10 cellular contexts compared by ENCODE assay signal in the genomic region with DNA sequence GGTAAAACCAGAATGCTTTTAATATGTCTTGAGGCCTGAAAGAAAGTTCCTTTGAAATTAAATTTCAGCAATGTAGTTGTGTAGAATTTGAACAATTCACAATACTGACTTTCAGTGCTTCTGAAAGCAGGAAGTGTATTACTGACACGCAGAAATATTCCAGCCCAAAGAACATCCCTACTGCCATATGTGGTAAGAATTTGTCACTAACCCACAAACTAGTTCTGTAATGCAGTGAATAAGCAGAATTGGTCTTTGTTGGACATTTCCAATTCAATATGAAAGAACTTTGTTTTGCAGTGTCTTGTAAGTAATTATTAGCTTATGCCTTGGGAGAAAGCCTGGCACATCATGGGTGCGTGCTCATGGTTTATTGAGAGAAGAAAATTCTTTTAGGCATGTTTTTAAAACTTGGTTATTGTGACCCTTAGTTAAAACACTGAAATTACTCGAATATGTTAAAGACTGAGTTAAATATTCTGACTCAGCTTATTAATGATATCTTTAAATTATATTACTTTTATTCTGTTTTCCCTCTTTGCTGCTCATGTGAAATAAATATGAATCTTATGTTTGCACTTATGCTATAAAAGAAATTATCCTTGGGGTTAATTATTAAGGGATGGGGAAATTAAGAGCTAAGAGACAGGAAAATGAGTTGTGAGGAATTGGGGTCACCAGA. TPM values are rescaled to one million over a fixed set of nuclear protein-coding genes. Genes with fewer than 3 reads are reported as not detected.
DNase-seq lines count a peak whose midpoint lies in the region; ATAC-seq, FAIRE-seq and TF ChIP-seq lines count a peak whose summit lies in the region.
"Had no signal": no experiment of that assay in that cellular context is flagged by ENCODE, and none has a peak within 500 bp of the region (broad histone marks: within the 10 kb centered on the region; RNA-seq: fewer than 3 reads in every experiment).

No MANE protein-coding gene starts in this region.

- H4K20me1 ChIP-seq in GM23338 (replicated peaks; ENCODE audit: insufficient read depth) (peaks cover 43% of the 10 kb centered on the region), Karpas-422 (ENCODE audit: insufficient read depth, low read depth, low read length) (peaks cover 3% of the 10 kb centered on the region; the same call in 1 of the 2 replicates)

- H3K4me1 ChIP-seq in A549 (peaks cover 53% of the 10 kb centered on the region), GM23338 (ENCODE audit: insufficient read depth) (peaks cover 30% of the 10 kb centered on the region), Karpas-422 (ENCODE audit: low read length) (peaks cover 4% of the 10 kb centered on the region)

- TF ChIP-seq RAD21 in A549 (conservative IDR thresholded peaks at IDR 0.05 in 1 of 2, IDR thresholded peaks at IDR 0.05 in 1 of 2): no peak

- H3F3A ChIP-seq in GM23338 (replicated peaks; ENCODE audit: low read depth): no peaks in the 10 kb centered on the region

- H3K36me3 ChIP-seq in GM23338 (ENCODE audit: insufficient read depth) (peaks cover 20% of the 10 kb centered on the region), Karpas-422 (ENCODE audit: insufficient read depth, low read length) (no peaks in the 10 kb centered on the region)

- TF ChIP-seq POLR2A in A549 (IDR thresholded peaks at IDR 0.05; ENCODE audit: low read length): no peak

- no peak overlapping the region for H2AFZ ChIP-seq in GM23338
- H2AFZ ChIP-seq in Karpas-422 (ENCODE audit: low read length): no peak overlapping the region

- H3K4me3 Mint-ChIP-seq in GM23338: no peak overlapping the region
- H3K4me3 Mint-ChIP-seq: activated T-cell treated with anti-CD3 and anti-CD28 coated beads, Interleukin-2, amount 50 U/mL, for 4 hours had no signal

- H3K4me3 ChIP-seq in A549: no peak overlapping the region
- H3K4me3 ChIP-seq in GM23338: no peak overlapping the region
- H3K4me3 ChIP-seq in Karpas-422 (ENCODE audit: low read length): no peak overlapping the region

- WGBS in A549 (ENCODE audit: missing lambda C conversion rate): 76% methylated on average over 3 of the region's 3 CpGs

- H3K4me1 Mint-ChIP-seq in GM23338: peaks cover 23% of the 10 kb centered on the region

- CTCF ChIA-PET in A549 (lab: Yijun Ruan, JAX): no interaction called here

- peaks cover 44% of the 10 kb centered on the region; the same call in 2 of the 3 replicates for H3K36me3 Mint-ChIP-seq in GM23338 (ENCODE audit: low read depth)

- H3K9ac ChIP-seq in Karpas-422 (ENCODE audit: low read length): no peak overlapping the region

- ATAC-seq in A549 (peak in 1 of 2 experiments; percentile 30; a peak in 1 of 6 replicates), GM23338 (no peak), SK-N-SH treated with all-trans-retinoic acid at 6 μM for 48 hours (peak; percentile 76), GM19467 (IDR thresholded peaks at IDR 0.05; ENCODE audit: unreplicated experiment) (no peak), GM21381 (IDR thresholded peaks at IDR 0.05; ENCODE audit: unreplicated experiment) (no peak)
- ATAC-seq: activated T-cell treated with anti-CD3 and anti-CD28 coated beads, Interleukin-2, amount 50 U/mL, for 4 hours had no signal

- no peaks in the 10 kb centered on the region for H3K9me3 Mint-ChIP-seq in GM23338
- H3K9me3 Mint-ChIP-seq: activated T-cell treated with anti-CD3 and anti-CD28 coated beads, Interleukin-2, amount 50 U/mL, for 4 hours had no signal

- H3K27me3 Mint-ChIP-seq in GM23338 (ENCODE audit: insufficient read depth, low read depth, poor library complexity): peaks cover 2% of the 10 kb centered on the region

- H3K4me2 ChIP-seq in A549 (peak overlapping the region; percentile 35), GM23338 (peak overlapping the region; percentile 1; the same call in 1 of the 2 replicates), Karpas-422 (ENCODE audit: low read depth, low read length, poor library complexity, severe bottlenecking) (no peak overlapping the region)

- H3K27ac Mint-ChIP-seq in GM23338: peak overlapping the region; percentile 96

- TF ChIP-seq EP300 in A549 (IDR thresholded peaks at IDR 0.05): no peak

- H3K79me2 ChIP-seq in GM23338 (replicated peaks; ENCODE audit: insufficient read depth): peaks cover 100% of the 10 kb centered on the region
- H3K79me2 ChIP-seq in Karpas-422 (ENCODE audit: low read length): no peaks in the 10 kb centered on the region

- H3K9me3 ChIP-seq in A549 (no peaks in the 10 kb centered on the region), Karpas-422 (ENCODE audit: low read length) (no peaks in the 10 kb centered on the region)

- H3K9me2 ChIP-seq in GM23338 (ENCODE audit: insufficient read depth) (no peaks in the 10 kb centered on the region), Karpas-422 (replicated peaks; ENCODE audit: insufficient read depth, low read length) (no peaks in the 10 kb centered on the region)

- H3K27ac ChIP-seq in A549: peak overlapping the region in 1 of 2 experiments; percentile 27; a peak in 2 of 6 replicates
- no peak overlapping the region for H3K27ac ChIP-seq in GM23338 (ENCODE audit: low read depth)
- H3K27ac ChIP-seq in Karpas-422 (ENCODE audit: low read length): no peak overlapping the region

- DNase-seq in A549 (ENCODE audit: low read depth in 1 of 2, low spot score in 1 of 2) (peak in 1 of 2 experiments; percentile 36), GM23338 (ENCODE audit: low spot score) (no peak), inferior parietal cortex (ENCODE audit: extremely low spot score) (peak; percentile 47), Karpas-422 (no peak)
- no peak for DNase-seq in effector CD8-positive, alpha-beta T cell (lab: John Stamatoyannopoulos, UW)
- DNase-seq: activated T-cell treated with anti-CD3 and anti-CD28 coated beads, Interleukin-2, amount 50 U/mL, for 4 hours; NCI-H69 had no signal

- no peak for FAIRE-seq in A549 (lab: Jason Lieb, UNC)

- H3K27me3 ChIP-seq in GM23338 (ENCODE audit: insufficient read depth) (no peaks in the 10 kb centered on the region), Karpas-422 (ENCODE audit: low read length) (no peaks in the 10 kb centered on the region)

- POLR2A ChIA-PET in A549 (lab: Yijun Ruan, JAX): no interaction called here

- TF ChIP-seq CTCF in A549 (IDR thresholded peaks at IDR 0.05) (no peak), GM23338 (conservative IDR thresholded peaks at IDR 0.05; ENCODE audit: low read depth in 2 of 2) (no peak)

TF ChIP-seq in A549, 52 proteins besides CTCF, POLR2A, EP300 and RAD21:
- no peak for TF ChIP-seq RARB (CRISPR knock-in tag; IDR thresholded peaks at IDR 0.05)
- TF ChIP-seq MAFK (IDR thresholded peaks at IDR 0.05; ENCODE audit: partially characterized antibody): peak; percentile 32
TF ChIP-seq in A549: peak in this region for 1.

TF ChIP-seq in GM23338, 12 proteins besides CTCF, POLR2A, EP300 and RAD21:
- TF ChIP-seq EZH2 (IDR thresholded peaks at IDR 0.05; ENCODE audit: low read depth, unreplicated experiment) (no peak), CREB1 (CRISPR knock-in tag; IDR thresholded peaks at IDR 0.05; ENCODE audit: low read depth) (no peak), ZNF331 (CRISPR knock-in tag; IDR thresholded peaks at IDR 0.05; ENCODE audit: low read depth) (no peak)

TF ChIP-seq in SK-N-SH treated with all-trans-retinoic acid at 6 μM for 48 hours, 23 proteins besides CTCF, POLR2A, EP300 and RAD21:
- TF ChIP-seq, protein P1, sequence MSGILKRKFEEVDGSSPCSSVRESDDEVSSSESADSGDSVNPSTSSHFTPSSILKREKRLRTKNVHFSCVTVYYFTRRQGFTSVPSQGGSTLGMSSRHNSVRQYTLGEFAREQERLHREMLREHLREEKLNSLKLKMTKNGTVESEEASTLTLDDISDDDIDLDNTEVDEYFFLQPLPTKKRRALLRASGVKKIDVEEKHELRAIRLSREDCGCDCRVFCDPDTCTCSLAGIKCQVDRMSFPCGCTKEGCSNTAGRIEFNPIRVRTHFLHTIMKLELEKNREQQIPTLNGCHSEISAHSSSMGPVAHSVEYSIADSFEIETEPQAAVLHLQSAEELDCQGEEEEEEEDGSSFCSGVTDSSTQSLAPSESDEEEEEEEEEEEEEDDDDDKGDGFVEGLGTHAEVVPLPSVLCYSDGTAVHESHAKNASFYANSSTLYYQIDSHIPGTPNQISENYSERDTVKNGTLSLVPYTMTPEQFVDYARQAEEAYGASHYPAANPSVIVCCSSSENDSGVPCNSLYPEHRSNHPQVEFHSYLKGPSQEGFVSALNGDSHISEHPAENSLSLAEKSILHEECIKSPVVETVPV (CRISPR knock-in tag; IDR thresholded peaks at IDR 0.05): no peak
- TF ChIP-seq CSDC2 (CRISPR knock-in tag; IDR thresholded peaks at IDR 0.05): no peak
- TF ChIP-seq, protein P2, sequence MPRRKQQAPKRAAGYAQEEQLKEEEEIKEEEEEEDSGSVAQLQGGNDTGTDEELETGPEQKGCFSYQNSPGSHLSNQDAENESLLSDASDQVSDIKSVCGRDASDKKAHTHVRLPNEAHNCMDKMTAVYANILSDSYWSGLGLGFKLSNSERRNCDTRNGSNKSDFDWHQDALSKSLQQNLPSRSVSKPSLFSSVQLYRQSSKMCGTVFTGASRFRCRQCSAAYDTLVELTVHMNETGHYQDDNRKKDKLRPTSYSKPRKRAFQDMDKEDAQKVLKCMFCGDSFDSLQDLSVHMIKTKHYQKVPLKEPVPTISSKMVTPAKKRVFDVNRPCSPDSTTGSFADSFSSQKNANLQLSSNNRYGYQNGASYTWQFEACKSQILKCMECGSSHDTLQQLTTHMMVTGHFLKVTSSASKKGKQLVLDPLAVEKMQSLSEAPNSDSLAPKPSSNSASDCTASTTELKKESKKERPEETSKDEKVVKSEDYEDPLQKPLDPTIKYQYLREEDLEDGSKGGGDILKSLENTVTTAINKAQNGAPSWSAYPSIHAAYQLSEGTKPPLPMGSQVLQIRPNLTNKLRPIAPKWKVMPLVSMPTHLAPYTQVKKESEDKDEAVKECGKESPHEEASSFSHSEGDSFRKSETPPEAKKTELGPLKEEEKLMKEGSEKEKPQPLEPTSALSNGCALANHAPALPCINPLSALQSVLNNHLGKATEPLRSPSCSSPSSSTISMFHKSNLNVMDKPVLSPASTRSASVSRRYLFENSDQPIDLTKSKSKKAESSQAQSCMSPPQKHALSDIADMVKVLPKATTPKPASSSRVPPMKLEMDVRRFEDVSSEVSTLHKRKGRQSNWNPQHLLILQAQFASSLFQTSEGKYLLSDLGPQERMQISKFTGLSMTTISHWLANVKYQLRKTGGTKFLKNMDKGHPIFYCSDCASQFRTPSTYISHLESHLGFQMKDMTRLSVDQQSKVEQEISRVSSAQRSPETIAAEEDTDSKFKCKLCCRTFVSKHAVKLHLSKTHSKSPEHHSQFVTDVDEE (CRISPR knock-in tag; IDR thresholded peaks at IDR 0.05): no peak

RNA-seq across cellular contexts. Expression of a gene that starts 33.4 kb away (rescaled TPM):
- polyA plus RNA-seq in A549 (2011; rRNA removed): 105 and 149 TPM in 2 replicates
- 21.5 and 22.9 TPM in 2 replicates for polyA plus RNA-seq in A549 (2012; cell fraction: cytosol; rRNA removed)
- 9.2 and 10.1 TPM in 2 replicates for polyA plus RNA-seq in A549 (2012; cell fraction: nucleus; rRNA removed)
- 70.4 to 83.1 TPM (median 76.3 TPM) in 3 replicates for polyA plus RNA-seq in A549 (2017; fragmentation: RNase III; extraction: RNeasy Plus Mini Kit Qiagen cat#74134 plus additional on column Dnase treatment)
- polyA minus RNA-seq in A549 (2011; rRNA and poly(A)+ RNA removed): 55.8 and 66.5 TPM in 2 replicates
- 131 and 187 TPM in 2 replicates for total RNA-seq in GM23338 (2014; rRNA removed; shearing (Covaris generic))
- 55.1 and 58.8 TPM in 2 replicates for polyA plus RNA-seq in GM23338 (2016; fragmentation: Nextera tagmentation; extraction: Ambion mirVana)
- 6.2 and 17.1 TPM in 2 replicates for total RNA-seq in Karpas-422 (2014; rRNA removed; shearing (Covaris generic); ENCODE audit: low replicate concordance)
